In genomic region chr5:43041669-43042175, GRCh38 we compare ENCODE assay signal across 1 cellular context.
TF ChIP-seq lines count a peak whose summit lies in the region.

No MANE protein-coding gene starts in this region.

TF ChIP-seq in K562, 482 proteins besides CTCF, POLR2A, EP300 and RAD21 (continued from another document and continues in another):
- TF ChIP-seq ATF6 (CRISPR knock-in tag; IDR thresholded peaks at IDR 0.05) (0 out of 2 replicates have a peak, but pooled peaks have one; percentile 27), RB1 (IDR thresholded peaks at IDR 0.05; ENCODE audit: low read depth) (0 out of 2 replicates have a peak, but pooled peaks have one; percentile 44), GABPA (tag; conservative IDR thresholded peaks at IDR 0.05; ENCODE audit: low read depth) (peak; percentile 60), CC2D1A (IDR thresholded peaks at IDR 0.05) (no peak), HDAC8 (tag; IDR thresholded peaks at IDR 0.05) (no peak), ZMIZ1 (IDR thresholded peaks at IDR 0.05; ENCODE audit: low read depth in 2 of 2, low read length in 2 of 2) (0 out of 4 replicates have a peak, but pooled peaks of 1 of the 2 experiments have one; percentile 22), ELF1 (tag; IDR thresholded peaks at IDR 0.05) (peak; percentile 52; the same call in 1 of the 2 replicates), ZSCAN29 (IDR thresholded peaks at IDR 0.05) (peak; percentile 33; the same call in 1 of the 2 replicates), RCOR1 (IDR thresholded peaks at IDR 0.05; ENCODE audit: borderline replicate concordance in 1 of 2, low read depth in 2 of 2, low read length in 2 of 2) (no peak; a peak in 1 of 4 replicates), ZNF695 (CRISPR knock-in tag; IDR thresholded peaks at IDR 0.05) (no peak), MAZ (CRISPR knock-in tag; conservative IDR thresholded peaks at IDR 0.05 in 1 of 2, IDR thresholded peaks at IDR 0.05 in 1 of 2) (peak in 1 of 2 experiments; percentile 29; a peak in 1 of 4 replicates), PHF8 (IDR thresholded peaks at IDR 0.05; ENCODE audit: borderline replicate concordance, low read length) (peak; percentile 51; the same call in 1 of the 2 replicates), NR2C1 (IDR thresholded peaks at IDR 0.05) (no peak), NR2C1 (tag; IDR thresholded peaks at IDR 0.05) (peak; percentile 39; the same call in 1 of the 2 replicates), POLR3G (IDR thresholded peaks at IDR 0.05; ENCODE audit: extremely low read depth, insufficient read length, insufficient replicate concordance) (no peak), ZNF354B (CRISPR knock-in tag; IDR thresholded peaks at IDR 0.05) (0 out of 2 replicates have a peak, but pooled peaks have one; percentile 22), ZNF830 (CRISPR knock-in tag; IDR thresholded peaks at IDR 0.05) (0 out of 2 replicates have a peak, but pooled peaks have one; percentile 39), MECOM (CRISPR knock-in tag; IDR thresholded peaks at IDR 0.05) (0 out of 2 replicates have a peak, but pooled peaks have one; percentile 45), ZNF766 (CRISPR knock-in tag; conservative IDR thresholded peaks at IDR 0.05) (peak; percentile 51; the same call in 1 of the 2 replicates), KAT7 (CRISPR knock-in tag; IDR thresholded peaks at IDR 0.05; ENCODE audit: borderline replicate concordance) (peak; percentile 12; the same call in 1 of the 2 replicates), DEAF1 (CRISPR knock-in tag; IDR thresholded peaks at IDR 0.05) (peak; percentile 30; the same call in 1 of the 2 replicates), FOXK2 (conservative IDR thresholded peaks at IDR 0.05 in 1 of 2, IDR thresholded peaks at IDR 0.05 in 1 of 2; ENCODE audit: low read depth in 2 of 2) (peak in 1 of 2 experiments; percentile 7; a peak in 1 of 4 replicates), LEF1 (IDR thresholded peaks at IDR 0.05) (0 out of 2 replicates have a peak, but pooled peaks have one; percentile 42), SRF (CRISPR knock-in tag; IDR thresholded peaks at IDR 0.05) (0 out of 4 replicates have a peak, but pooled peaks of 1 of the 2 experiments have one; percentile 15), ASH1L (IDR thresholded peaks at IDR 0.05; ENCODE audit: borderline replicate concordance, low read depth, partially characterized antibody) (peak; percentile 60), ZBTB17 (CRISPR knock-in tag; IDR thresholded peaks at IDR 0.05) (peak; percentile 72; the same call in 1 of the 2 replicates), STAT6 (CRISPR knock-in tag; IDR thresholded peaks at IDR 0.05) (no peak), KDM4B (IDR thresholded peaks at IDR 0.05; ENCODE audit: borderline replicate concordance in 2 of 2, low read depth in 1 of 2) (0 out of 4 replicates have a peak, but pooled peaks of 1 of the 2 experiments have one; percentile 1), RREB1 (CRISPR knock-in tag; IDR thresholded peaks at IDR 0.05) (0 out of 2 replicates have a peak, but pooled peaks have one; percentile 24), ZNF41 (CRISPR knock-in tag; conservative IDR thresholded peaks at IDR 0.05) (no peak), ZNF384 (IDR thresholded peaks at IDR 0.05; ENCODE audit: low read depth, low read length) (peak; percentile 18; the same call in 1 of the 2 replicates), CCNT2 (IDR thresholded peaks at IDR 0.05; ENCODE audit: borderline replicate concordance, extremely low read depth, insufficient read length, low read depth, low read length) (peak; percentile 24), HDAC2 (IDR thresholded peaks at IDR 0.05) (peak; percentile 6; the same call in 1 of the 2 replicates)
